In genomic region chr6:30881392-30881986, GRCh38 we compare ENCODE assay signal across 1 cellular context.
TF ChIP-seq lines count a peak whose summit lies in the region.

No MANE protein-coding gene starts in this region.

TF ChIP-seq in GM23338, 12 proteins besides CTCF, POLR2A, EP300 and RAD21:
- no peak for TF ChIP-seq ZNF331 (CRISPR knock-in tag; IDR thresholded peaks at IDR 0.05; ENCODE audit: low read depth)
- no peak for TF ChIP-seq ZNF462 (CRISPR knock-in tag; IDR thresholded peaks at IDR 0.05)
- TF ChIP-seq REST (IDR thresholded peaks at IDR 0.05; ENCODE audit: unreplicated experiment) = no peak
- no peak for TF ChIP-seq STAT1 (IDR thresholded peaks at IDR 0.05; ENCODE audit: unreplicated experiment)
- no peak for TF ChIP-seq JUNB (IDR thresholded peaks at IDR 0.05; ENCODE audit: unreplicated experiment)
- TF ChIP-seq EZH2phosphoT487 (IDR thresholded peaks at IDR 0.05; ENCODE audit: unreplicated experiment) = no peak
- TF ChIP-seq ZNF114 (CRISPR knock-in tag; IDR thresholded peaks at IDR 0.05) = no peak
- no peak for TF ChIP-seq NANOG (IDR thresholded peaks at IDR 0.05; ENCODE audit: borderline replicate concordance)
- no peak for TF ChIP-seq POLR2AphosphoS5 (IDR thresholded peaks at IDR 0.05; ENCODE audit: low read depth)
- TF ChIP-seq ETS1 (IDR thresholded peaks at IDR 0.05) = no peak
- TF ChIP-seq CREB1 (CRISPR knock-in tag; IDR thresholded peaks at IDR 0.05; ENCODE audit: low read depth) = no peak
- no peak for TF ChIP-seq EZH2 (IDR thresholded peaks at IDR 0.05; ENCODE audit: low read depth, unreplicated experiment)
